ENCODE assay signal across 3 cellular contexts in the genomic region with DNA sequence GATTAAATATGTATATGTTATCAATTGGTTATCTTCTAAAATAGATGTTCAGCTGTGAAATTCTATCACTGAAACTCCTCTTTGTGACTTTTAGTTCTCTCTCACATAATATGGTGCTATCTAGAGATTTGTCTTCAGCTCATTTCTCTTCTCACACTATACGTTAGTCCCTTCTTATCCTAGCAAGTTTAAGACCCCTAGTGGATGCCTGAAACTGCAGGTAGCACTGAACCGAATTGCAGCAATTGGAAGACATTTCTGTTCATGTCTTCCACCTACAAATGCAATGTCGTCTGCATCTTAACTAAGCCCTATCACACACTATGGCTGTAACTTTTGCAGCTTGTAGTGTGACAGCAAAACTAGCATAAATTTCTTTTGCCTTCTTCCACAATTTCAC.
TF ChIP-seq lines count a peak whose summit lies in the region.

No MANE protein-coding gene starts in this region.

TF ChIP-seq in GM23338, 12 proteins besides CTCF, POLR2A, EP300 and RAD21 (continues in another document):
- TF ChIP-seq ETS1 (IDR thresholded peaks at IDR 0.05) = no peak
- TF ChIP-seq POLR2AphosphoS5 (IDR thresholded peaks at IDR 0.05; ENCODE audit: low read depth) = no peak
- no peak for TF ChIP-seq EZH2 (IDR thresholded peaks at IDR 0.05; ENCODE audit: low read depth, unreplicated experiment)
- no peak for TF ChIP-seq CREB1 (CRISPR knock-in tag; IDR thresholded peaks at IDR 0.05; ENCODE audit: low read depth)

TF ChIP-seq in H1, 55 proteins besides CTCF, POLR2A, EP300 and RAD21 (continued from another document):
- TF ChIP-seq, protein P1, sequence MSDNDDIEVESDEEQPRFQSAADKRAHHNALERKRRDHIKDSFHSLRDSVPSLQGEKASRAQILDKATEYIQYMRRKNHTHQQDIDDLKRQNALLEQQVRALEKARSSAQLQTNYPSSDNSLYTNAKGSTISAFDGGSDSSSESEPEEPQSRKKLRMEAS (IDR thresholded peaks at IDR 0.05) = no peak
- no peak for TF ChIP-seq NRF1 (IDR thresholded peaks at IDR 0.05; ENCODE audit: low read depth, low read length)
- no peak for TF ChIP-seq TAF7 (optimal IDR thresholded peaks at IDR 0.05; ENCODE audit: borderline replicate concordance, low read depth, low read length)
- TF ChIP-seq ZNF274 (IDR thresholded peaks at IDR 0.05; ENCODE audit: borderline replicate concordance, extremely low read depth, low read length) = no peak
- no peak for TF ChIP-seq RNF2 (IDR thresholded peaks at IDR 0.05; ENCODE audit: borderline replicate concordance, low read depth, low read length, missing control alignments, poor library complexity, severe bottlenecking)
- TF ChIP-seq SAP30 (IDR thresholded peaks at IDR 0.05; ENCODE audit: insufficient read depth, insufficient replicate concordance, low read length) = no peak
- TF ChIP-seq PHF8 (conservative IDR thresholded peaks at IDR 0.05; ENCODE audit: low read depth, low read length) = no peak
- TF ChIP-seq FOSL1 (IDR thresholded peaks at IDR 0.05; ENCODE audit: insufficient read depth, low read depth, low read length) = no peak
- TF ChIP-seq HDAC6 (IDR thresholded peaks at IDR 0.05; ENCODE audit: low read depth, low read length) = no peak
- TF ChIP-seq YY1 (IDR thresholded peaks at IDR 0.05; ENCODE audit: low read depth, low read length) = no peak

TF ChIP-seq in GM12891, 5 proteins besides CTCF, POLR2A, EP300 and RAD21 (continued from another document):
- TF ChIP-seq SPI1 (IDR thresholded peaks at IDR 0.05; ENCODE audit: low read depth, low read length) (no peak), TAF1 (IDR thresholded peaks at IDR 0.05; ENCODE audit: low read depth, low read length) (no peak), POLR2AphosphoS5 (IDR thresholded peaks at IDR 0.05; ENCODE audit: low read depth, low read length) (no peak)
